In the genomic region with DNA sequence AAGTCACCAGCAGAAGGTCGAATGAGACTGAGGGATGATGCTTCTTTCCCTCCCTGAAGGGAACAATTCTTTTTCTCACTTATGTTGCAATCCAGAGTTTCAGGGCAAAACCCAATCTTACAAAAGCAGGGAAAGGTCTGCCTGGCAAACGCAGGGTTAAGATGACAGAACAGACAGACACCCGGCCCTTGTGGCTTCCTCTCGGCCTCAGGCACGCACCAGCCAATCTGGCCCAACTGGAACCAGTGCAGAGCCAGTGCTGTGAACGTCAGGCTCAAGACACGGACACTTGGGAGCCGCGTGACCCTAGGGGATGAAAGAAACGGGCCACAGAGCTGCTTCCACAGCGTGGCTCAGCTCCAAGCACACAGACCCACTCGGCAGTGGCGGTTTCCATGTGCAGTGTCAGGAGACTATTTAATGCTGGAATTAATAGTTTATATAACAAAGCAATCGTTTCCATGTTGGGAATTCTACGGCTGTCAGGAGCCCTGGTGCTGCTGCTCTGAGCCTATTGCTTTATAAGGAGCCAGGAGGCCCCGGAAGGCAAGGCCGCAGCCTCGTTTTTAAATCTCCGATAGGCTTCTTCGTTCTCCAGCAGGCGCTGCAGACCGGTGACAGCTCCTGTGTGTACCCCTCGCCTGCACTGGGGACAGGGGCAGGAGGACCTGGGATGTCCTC, we compare ENCODE assay signal across 12 cellular contexts.
A peak's percentile ranks its signal among the peaks of the same experiment; 100 is the strongest.
DNase-seq lines count a peak whose midpoint lies in the region; TF ChIP-seq lines count a peak whose summit lies in the region.
"Had no signal": no experiment of that assay in that cellular context is flagged by ENCODE, and none has a peak within 500 bp of the region (broad histone marks: within the 10 kb centered on the region; RNA-seq: fewer than 3 reads in every experiment).

No MANE protein-coding gene starts in this region.

- H3K27ac ChIP-seq in BLaER1 (no peak overlapping the region), hepatocyte (peak overlapping the region; percentile 33), prostate gland (peak overlapping the region; percentile 46 to 48)

- H3K36me3 ChIP-seq in BLaER1 (no peaks in the 10 kb centered on the region), hepatocyte (replicated peaks; ENCODE audit: insufficient read depth, low read depth) (no peaks in the 10 kb centered on the region), prostate gland (no peaks in the 10 kb centered on the region)

- H3K9ac ChIP-seq in BLaER1 = no peak overlapping the region

- peaks cover 60% of the 10 kb centered on the region for H3K79me2 ChIP-seq in hepatocyte

- H3K9me3 ChIP-seq in BLaER1 (no peaks in the 10 kb centered on the region), hepatocyte (ENCODE audit: low read depth) (no peaks in the 10 kb centered on the region), prostate gland (no peaks in the 10 kb centered on the region)

- H3K4me2 ChIP-seq in BLaER1 (peak overlapping the region; percentile 20; the same call in 1 of the 2 replicates), hepatocyte (peak overlapping the region; percentile 67)

- H4K20me1 ChIP-seq in BLaER1 (peaks cover 88% of the 10 kb centered on the region), hepatocyte (ENCODE audit: insufficient read depth, poor library complexity, severe bottlenecking) (peaks cover 28% of the 10 kb centered on the region)

- no peaks in the 10 kb centered on the region for H3K9me2 ChIP-seq in hepatocyte (replicated peaks; ENCODE audit: insufficient read depth)

- H3K27me3 ChIP-seq in BLaER1 = 0 out of 2 replicates have a peak, but pooled peaks cover 4% of the 10 kb centered on the region
- H3K27me3 ChIP-seq in hepatocyte = no peaks in the 10 kb centered on the region
- no peaks in the 10 kb centered on the region for H3K27me3 ChIP-seq in prostate gland (replicated peaks; ENCODE audit: insufficient read depth)

- H2AFZ ChIP-seq in hepatocyte = no peak overlapping the region

- TF ChIP-seq CTCF in hepatocyte (IDR thresholded peaks at IDR 0.05; ENCODE audit: poor library complexity) = no peak
- no peak for TF ChIP-seq CTCF in prostate gland (IDR thresholded peaks at IDR 0.05)

- H3K4me3 ChIP-seq in BLaER1 (no peak overlapping the region), hepatocyte (no peak overlapping the region), prostate gland (no peak overlapping the region)

- WGBS in hepatocyte (ENCODE audit: low lambda C conversion rate, missing lambda C conversion rate) = 52% methylated on average over 23 of the region's 23 CpGs
- 39% methylated on average over 23 of the region's 23 CpGs for WGBS in prostate gland

- intact Hi-C loops in prostate gland (cut with DNase I) = loop anchor here (5.0 kb wide), 1 partner anchor 129 kb away; no protein-coding TSS in a partner anchor

- peaks cover 51% of the 10 kb centered on the region for H3K4me1 ChIP-seq in BLaER1
- peaks cover 7% of the 10 kb centered on the region for H3K4me1 ChIP-seq in hepatocyte (ENCODE audit: insufficient read depth)
- H3K4me1 ChIP-seq in prostate gland (replicated peaks) = no peaks in the 10 kb centered on the region

- peak; percentile 49 for DNase-seq in cerebellum (ENCODE audit: low spot score)
- peak; percentile 23 for DNase-seq in hepatocyte (ENCODE audit: low spot score)
- no peak for DNase-seq in prostate gland (ENCODE audit: low spot score)
- no peak for DNase-seq in OCI-M1 (lab: John Stamatoyannopoulos, UW)
- no peak for DNase-seq in NCI-H2227 (lab: John Stamatoyannopoulos, UW; ENCODE audit: unreplicated experiment)
- no peak for DNase-seq in HuH-7.5 (ENCODE audit: low spot score)
- DNase-seq in stimulated activated naive CD4-positive, alpha-beta T cell (lab: John Stamatoyannopoulos, UW) = no peak
- DNase-seq: amniotic stem cell; CD8-positive, alpha-beta T cell; KG1; NK-92 treated with Interleukin-12 subunit alpha and Interleukin-12 subunit beta, amount 100 ng/mL, for 24 hours had no signal

- TF ChIP-seq POLR2A in prostate gland (IDR thresholded peaks at IDR 0.05) = no peak

Comparison
In these comparisons a context has a peak if more than half of its experiments do, and no peak if none do; other contexts are left out.
1. DNase-seq: peak in cerebellum (single experiment) and hepatocyte (single experiment); none in prostate gland (single experiment), OCI-M1 (single experiment), NCI-H2227 (single experiment), HuH-7.5 (single experiment) and stimulated activated naive CD4-positive, alpha-beta T cell (0 of 6).